In the genomic region with DNA sequence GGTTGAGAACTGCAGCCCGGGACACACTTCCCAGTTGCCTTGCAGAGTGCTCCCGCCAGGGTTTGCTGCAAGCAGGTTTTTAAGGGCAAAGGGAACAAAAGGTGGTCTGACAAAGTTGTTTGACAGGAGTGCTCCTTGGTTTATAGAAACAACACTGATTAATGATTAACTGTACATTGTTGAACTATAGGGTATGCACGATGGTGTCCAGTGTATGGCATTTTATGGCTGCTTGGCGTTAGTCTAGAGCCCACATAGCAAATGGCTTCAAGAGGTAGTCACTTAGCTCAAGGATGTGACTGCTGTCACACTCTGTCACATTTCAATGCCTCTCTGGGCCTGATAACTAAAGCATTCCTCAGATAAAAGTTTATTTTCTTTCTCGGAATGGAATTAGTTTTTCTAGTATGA, we compare ENCODE assay signal across 18 cellular contexts.
DNase-seq lines count a peak whose midpoint lies in the region; ATAC-seq and TF ChIP-seq lines count a peak whose summit lies in the region.
"Had no signal": no experiment of that assay in that cellular context is flagged by ENCODE, and none has a peak within 500 bp of the region (broad histone marks: within the 10 kb centered on the region; RNA-seq: fewer than 3 reads in every experiment).

No MANE protein-coding gene starts in this region.

- H3K27ac ChIP-seq in Panc1 (ENCODE audit: low read length) = 0 out of 2 replicates have a peak overlapping the region, but pooled peaks have one; percentile 7
- H3K27ac ChIP-seq in smooth muscle cell (ENCODE audit: low read depth) = peak overlapping the region; percentile 50
- H3K27ac ChIP-seq: PC-9 had no signal

- ATAC-seq in Panc1 (no peak), T-cell (replicated peaks in 1 of 4) (no peak)

- H3K4me3 Mint-ChIP-seq in T-cell = no peak overlapping the region
- no peak overlapping the region for H3K4me3 Mint-ChIP-seq in activated CD4-positive, alpha-beta T cell treated with anti-CD3 and anti-CD28 coated beads, Interleukin-2, amount 10 ng/mL, durations not matched to agents 7 days and 5 days
- H3K4me3 Mint-ChIP-seq: CD4-positive, alpha-beta memory T cell had no signal

- H3K36me3 ChIP-seq in Panc1 (ENCODE audit: control insufficient read depth, insufficient read depth, low read length) (no peaks in the 10 kb centered on the region), smooth muscle cell (ENCODE audit: low read depth) (no peaks in the 10 kb centered on the region)

- intact Hi-C loops in Panc1 (cut with micrococcal nuclease; ENCODE audit: unreplicated experiment) = no loop called here

- CTCF ChIA-PET in Panc1 (lab: Charles Lee) = interaction anchor here (0.7 kb wide), 1 partner anchor 18 kb away, joined by 3 read pairs; no protein-coding TSS in a partner anchor
- CTCF ChIA-PET in T-cell (lab: Charles Lee) = interaction anchor here (0.7 to 1.3 kb wide), 3 partner anchors 9 to 910 kb away, joined by 3 to 4 read pairs (median 3); no protein-coding TSS in a partner anchor
- CTCF ChIA-PET in activated CD4-positive, alpha-beta T cell treated with anti-CD3 and anti-CD28 coated beads, Interleukin-2, amount 10 ng/mL, durations not matched to agents 7 days and 5 days (lab: Charles Lee) = interaction anchor here (3.0 kb wide), 1 partner anchor 10 kb away, joined by 13 read pairs; no protein-coding TSS in a partner anchor

- H3K4me2 ChIP-seq in smooth muscle cell = no peak overlapping the region
- H3K4me2 ChIP-seq: PC-9 had no signal

- no peaks in the 10 kb centered on the region for H3K79me2 ChIP-seq in smooth muscle cell (ENCODE audit: low read depth)

- H3K4me1 Mint-ChIP-seq in T-cell = no peaks in the 10 kb centered on the region
- no peaks in the 10 kb centered on the region for H3K4me1 Mint-ChIP-seq in activated CD4-positive, alpha-beta T cell treated with anti-CD3 and anti-CD28 coated beads, Interleukin-2, amount 10 ng/mL, durations not matched to agents 7 days and 5 days
- H3K4me1 Mint-ChIP-seq: CD4-positive, alpha-beta memory T cell had no signal

- TF ChIP-seq CTCF in Panc1 (IDR thresholded peaks at IDR 0.05) = no peak
- no peak for TF ChIP-seq CTCF in smooth muscle cell (IDR thresholded peaks at IDR 0.05; ENCODE audit: borderline replicate concordance, insufficient read depth, poor library complexity, severe bottlenecking)

- H2AFZ ChIP-seq in smooth muscle cell (ENCODE audit: low read depth) = no peak overlapping the region
- H2AFZ ChIP-seq: PC-9 had no signal

- no peaks in the 10 kb centered on the region for H4K20me1 ChIP-seq in smooth muscle cell (ENCODE audit: low read depth)

- peaks cover under 1 to 3% of the 10 kb centered on the region in 2 donors for H3K27me3 Mint-ChIP-seq in T-cell
- peaks cover 9% of the 10 kb centered on the region for H3K27me3 Mint-ChIP-seq in activated CD4-positive, alpha-beta T cell treated with anti-CD3 and anti-CD28 coated beads, Interleukin-2, amount 10 ng/mL, durations not matched to agents 7 days and 5 days

- H3K9me3 ChIP-seq in Panc1 (ENCODE audit: control insufficient read depth, insufficient read depth, low read depth, low read length) (no peaks in the 10 kb centered on the region), smooth muscle cell (replicated peaks; ENCODE audit: low read depth) (no peaks in the 10 kb centered on the region)

- H3K27me3 ChIP-seq in Panc1 (ENCODE audit: control insufficient read depth, insufficient read depth, low read length) = no peaks in the 10 kb centered on the region
- H3K27me3 ChIP-seq in smooth muscle cell (ENCODE audit: low read depth) = no peaks in the 10 kb centered on the region

- H3F3A ChIP-seq in smooth muscle cell (ENCODE audit: low read depth) = no peaks in the 10 kb centered on the region

- H3K9ac ChIP-seq in smooth muscle cell (ENCODE audit: low read depth) = no peak overlapping the region

- H3K4me3 ChIP-seq in Panc1 (ENCODE audit: low read depth in 2 of 2, low read length in 2 of 2) = no peak overlapping the region
- H3K4me3 ChIP-seq in smooth muscle cell = no peak overlapping the region
- H3K4me3 ChIP-seq: PC-9 had no signal

- DNase-seq in NCI-H526 (lab: John Stamatoyannopoulos, UW) (peak; percentile 7 to 37), NCI-H526 treated with DMSO at 0.1 percent for 48 hours (lab: John Stamatoyannopoulos, UW) (no peak), Panc1 (ENCODE audit: low read depth, low spot score) (no peak), left kidney (ENCODE audit: low read depth, low spot score) (peak; percentile 62), smooth muscle cell (lab: John Stamatoyannopoulos, UW; ENCODE audit: unreplicated experiment) (no peak), T-cell (no peak), NCI-H2227 treated with DMSO at 0.1 percent for 48 hours (lab: John Stamatoyannopoulos, UW) (no peak)
- DNase-seq in activated CD4-positive, alpha-beta T cell treated with anti-CD3 and anti-CD28 coated beads, Interleukin-2, amount 10 ng/mL, durations not matched to agents 7 days and 5 days = no peak
- DNase-seq: 8988T; CD4-positive, alpha-beta memory T cell; DMS 273 treated with DMSO at 0.1 percent for 48 hours; EL; MV-4-11; NCI-H1417 treated with DMSO at 0.1 percent for 48 hours; NCI-H1930; NCI-H446; NCI-H82; PC-9 had no signal

- POLR2A ChIA-PET in Panc1 (lab: Charles Lee) (no interaction called here), T-cell (lab: Charles Lee) (no interaction called here)
- POLR2A ChIA-PET in activated CD4-positive, alpha-beta T cell treated with anti-CD3 and anti-CD28 coated beads, Interleukin-2, amount 10 ng/mL, durations not matched to agents 7 days and 5 days (lab: Charles Lee) = no interaction called here

- H3K4me1 ChIP-seq in Panc1 (ENCODE audit: control insufficient read depth, insufficient read depth, low read length) (peaks cover 13% of the 10 kb centered on the region), smooth muscle cell (ENCODE audit: low read depth) (no peaks in the 10 kb centered on the region)

- no peak overlapping the region for H3K27ac Mint-ChIP-seq in T-cell
- H3K27ac Mint-ChIP-seq in activated CD4-positive, alpha-beta T cell treated with anti-CD3 and anti-CD28 coated beads, Interleukin-2, amount 10 ng/mL, durations not matched to agents 7 days and 5 days = no peak overlapping the region

- H3K36me3 Mint-ChIP-seq in T-cell = no peaks in the 10 kb centered on the region
- no peaks in the 10 kb centered on the region for H3K36me3 Mint-ChIP-seq in activated CD4-positive, alpha-beta T cell treated with anti-CD3 and anti-CD28 coated beads, Interleukin-2, amount 10 ng/mL, durations not matched to agents 7 days and 5 days (ENCODE audit: low read depth)
- H3K36me3 Mint-ChIP-seq: CD4-positive, alpha-beta memory T cell had no signal

- H3K9me3 Mint-ChIP-seq in T-cell = no peaks in the 10 kb centered on the region
- H3K9me3 Mint-ChIP-seq in activated CD4-positive, alpha-beta T cell treated with anti-CD3 and anti-CD28 coated beads, Interleukin-2, amount 10 ng/mL, durations not matched to agents 7 days and 5 days = no peaks in the 10 kb centered on the region
- H3K9me3 Mint-ChIP-seq: CD4-positive, alpha-beta memory T cell had no signal

- 70% methylated on average over 5 of the region's 5 CpGs for WGBS in smooth muscle cell (ENCODE audit: low lambda C conversion rate)

- BruUV-seq in Panc1 (replicated peaks; lab: Mats Ljungman, UMichigan) = no TSS peak

- in situ Hi-C loops in Panc1 (cut with HindIII; ENCODE audit: low pct_unique_long_range_greater_than_20kb, low sequenced_read_pairs) = no loop called here

Comparison
In these comparisons a context has a peak if more than half of its experiments do, and no peak if none do; other contexts are left out.
1. DNase-seq: peak in NCI-H526 (2 of 2) and left kidney (single experiment); none in NCI-H526 treated with DMSO at 0.1 percent for 48 hours (single experiment), Panc1 (single experiment), smooth muscle cell (single experiment), T-cell (0 of 34), activated CD4-positive, alpha-beta T cell treated with anti-CD3 and anti-CD28 coated beads, Interleukin-2, amount 10 ng/mL, durations not matched to agents 7 days and 5 days (single experiment) and NCI-H2227 treated with DMSO at 0.1 percent for 48 hours (single experiment).